ENCODE assay signal across 2 cellular contexts in the genomic region with DNA sequence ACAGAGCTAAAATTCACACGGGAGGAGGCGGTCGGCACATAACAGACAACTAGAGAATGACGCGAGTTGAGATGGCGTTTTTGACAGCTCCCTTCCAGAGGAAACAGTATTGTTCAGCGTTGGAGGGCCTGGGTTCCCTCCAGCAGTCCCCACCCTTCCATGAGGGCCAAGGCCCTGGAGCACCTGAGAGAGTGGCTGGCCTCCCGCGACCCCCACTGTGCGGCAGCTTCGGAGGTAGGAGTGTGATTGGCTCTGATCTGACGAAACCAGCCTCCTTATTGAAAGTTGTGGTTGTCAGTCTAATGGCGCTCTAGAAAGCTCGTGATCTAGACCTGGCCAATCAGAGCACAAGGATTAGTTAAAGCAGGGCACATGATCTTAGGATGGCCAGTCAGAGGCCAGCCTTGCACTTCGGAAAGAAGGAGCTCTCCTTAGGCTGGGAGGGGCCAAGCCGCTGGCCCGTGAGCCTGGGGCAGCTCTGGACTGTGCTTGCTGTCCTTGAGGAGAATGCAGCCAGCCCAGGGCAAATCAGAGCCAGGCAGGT.
A peak's percentile ranks its signal among the peaks of the same experiment; 100 is the strongest.
TF ChIP-seq lines count a peak whose summit lies in the region.

No MANE protein-coding gene starts in this region.

TF ChIP-seq in K562, 482 proteins besides CTCF, POLR2A, EP300 and RAD21 (continued from another document and continues in another):
- TF ChIP-seq, protein P1, sequence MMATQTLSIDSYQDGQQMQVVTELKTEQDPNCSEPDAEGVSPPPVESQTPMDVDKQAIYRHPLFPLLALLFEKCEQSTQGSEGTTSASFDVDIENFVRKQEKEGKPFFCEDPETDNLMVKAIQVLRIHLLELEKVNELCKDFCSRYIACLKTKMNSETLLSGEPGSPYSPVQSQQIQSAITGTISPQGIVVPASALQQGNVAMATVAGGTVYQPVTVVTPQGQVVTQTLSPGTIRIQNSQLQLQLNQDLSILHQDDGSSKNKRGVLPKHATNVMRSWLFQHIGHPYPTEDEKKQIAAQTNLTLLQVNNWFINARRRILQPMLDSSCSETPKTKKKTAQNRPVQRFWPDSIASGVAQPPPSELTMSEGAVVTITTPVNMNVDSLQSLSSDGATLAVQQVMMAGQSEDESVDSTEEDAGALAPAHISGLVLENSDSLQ (IDR thresholded peaks at IDR 0.05) = peak; percentile 95
- no peak for TF ChIP-seq SNIP1 (IDR thresholded peaks at IDR 0.05; ENCODE audit: low read depth)
- TF ChIP-seq, protein P2, sequence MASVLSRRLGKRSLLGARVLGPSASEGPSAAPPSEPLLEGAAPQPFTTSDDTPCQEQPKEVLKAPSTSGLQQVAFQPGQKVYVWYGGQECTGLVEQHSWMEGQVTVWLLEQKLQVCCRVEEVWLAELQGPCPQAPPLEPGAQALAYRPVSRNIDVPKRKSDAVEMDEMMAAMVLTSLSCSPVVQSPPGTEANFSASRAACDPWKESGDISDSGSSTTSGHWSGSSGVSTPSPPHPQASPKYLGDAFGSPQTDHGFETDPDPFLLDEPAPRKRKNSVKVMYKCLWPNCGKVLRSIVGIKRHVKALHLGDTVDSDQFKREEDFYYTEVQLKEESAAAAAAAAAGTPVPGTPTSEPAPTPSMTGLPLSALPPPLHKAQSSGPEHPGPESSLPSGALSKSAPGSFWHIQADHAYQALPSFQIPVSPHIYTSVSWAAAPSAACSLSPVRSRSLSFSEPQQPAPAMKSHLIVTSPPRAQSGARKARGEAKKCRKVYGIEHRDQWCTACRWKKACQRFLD (CRISPR knock-in tag; IDR thresholded peaks at IDR 0.05) = no peak
- no peak for TF ChIP-seq FIP1L1 (IDR thresholded peaks at IDR 0.05; ENCODE audit: low read depth, low read length, poor library complexity, severe bottlenecking)
- TF ChIP-seq MTA2 (IDR thresholded peaks at IDR 0.05; ENCODE audit: low read depth) = no peak
- TF ChIP-seq, protein P3, sequence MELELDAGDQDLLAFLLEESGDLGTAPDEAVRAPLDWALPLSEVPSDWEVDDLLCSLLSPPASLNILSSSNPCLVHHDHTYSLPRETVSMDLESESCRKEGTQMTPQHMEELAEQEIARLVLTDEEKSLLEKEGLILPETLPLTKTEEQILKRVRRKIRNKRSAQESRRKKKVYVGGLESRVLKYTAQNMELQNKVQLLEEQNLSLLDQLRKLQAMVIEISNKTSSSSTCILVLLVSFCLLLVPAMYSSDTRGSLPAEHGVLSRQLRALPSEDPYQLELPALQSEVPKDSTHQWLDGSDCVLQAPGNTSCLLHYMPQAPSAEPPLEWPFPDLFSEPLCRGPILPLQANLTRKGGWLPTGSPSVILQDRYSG (tag; conservative IDR thresholded peaks at IDR 0.05; ENCODE audit: low read depth) = no peak
- TF ChIP-seq CXXC5 (CRISPR knock-in tag; IDR thresholded peaks at IDR 0.05) = peak; percentile 36; the same call in 1 of the 2 replicates
- no peak for TF ChIP-seq MEF2D (tag; conservative IDR thresholded peaks at IDR 0.05; ENCODE audit: low read depth)
- TF ChIP-seq RAD51 (IDR thresholded peaks at IDR 0.05; ENCODE audit: borderline replicate concordance, low read depth) = peak; percentile 75
- TF ChIP-seq ZNF347 (CRISPR knock-in tag; IDR thresholded peaks at IDR 0.05; ENCODE audit: low read depth) = no peak
- TF ChIP-seq RB1 (IDR thresholded peaks at IDR 0.05; ENCODE audit: low read depth) = no peak
- TF ChIP-seq, protein P4, sequence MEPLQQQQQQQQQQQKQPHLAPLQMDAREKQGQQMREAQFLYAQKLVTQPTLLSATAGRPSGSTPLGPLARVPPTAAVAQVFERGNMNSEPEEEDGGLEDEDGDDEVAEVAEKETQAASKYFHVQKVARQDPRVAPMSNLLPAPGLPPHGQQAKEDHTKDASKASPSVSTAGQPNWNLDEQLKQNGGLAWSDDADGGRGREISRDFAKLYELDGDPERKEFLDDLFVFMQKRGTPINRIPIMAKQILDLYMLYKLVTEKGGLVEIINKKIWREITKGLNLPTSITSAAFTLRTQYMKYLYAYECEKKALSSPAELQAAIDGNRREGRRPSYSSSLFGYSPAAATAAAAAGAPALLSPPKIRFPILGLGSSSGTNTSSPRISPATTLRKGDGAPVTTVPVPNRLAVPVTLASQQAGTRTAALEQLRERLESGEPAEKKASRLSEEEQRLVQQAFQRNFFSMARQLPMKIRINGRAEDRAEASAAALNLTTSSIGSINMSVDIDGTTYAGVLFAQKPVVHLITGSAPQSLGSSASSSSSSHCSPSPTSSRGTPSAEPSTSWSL (CRISPR knock-in tag; IDR thresholded peaks at IDR 0.05; ENCODE audit: borderline replicate concordance) = no peak
- TF ChIP-seq ERF (CRISPR knock-in tag; IDR thresholded peaks at IDR 0.05) = no peak
- TF ChIP-seq ZKSCAN8 (CRISPR knock-in tag; IDR thresholded peaks at IDR 0.05) = no peak
- peak; percentile 64 for TF ChIP-seq FOS (IDR thresholded peaks at IDR 0.05; ENCODE audit: extremely low read depth, insufficient read length)
- no peak for TF ChIP-seq ZNF696 (CRISPR knock-in tag; conservative IDR thresholded peaks at IDR 0.05)
- TF ChIP-seq, protein P5, sequence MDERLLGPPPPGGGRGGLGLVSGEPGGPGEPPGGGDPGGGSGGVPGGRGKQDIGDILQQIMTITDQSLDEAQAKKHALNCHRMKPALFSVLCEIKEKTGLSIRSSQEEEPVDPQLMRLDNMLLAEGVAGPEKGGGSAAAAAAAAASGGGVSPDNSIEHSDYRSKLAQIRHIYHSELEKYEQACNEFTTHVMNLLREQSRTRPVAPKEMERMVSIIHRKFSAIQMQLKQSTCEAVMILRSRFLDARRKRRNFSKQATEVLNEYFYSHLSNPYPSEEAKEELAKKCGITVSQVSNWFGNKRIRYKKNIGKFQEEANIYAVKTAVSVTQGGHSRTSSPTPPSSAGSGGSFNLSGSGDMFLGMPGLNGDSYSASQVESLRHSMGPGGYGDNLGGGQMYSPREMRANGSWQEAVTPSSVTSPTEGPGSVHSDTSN (CRISPR knock-in tag; IDR thresholded peaks at IDR 0.05; ENCODE audit: low read depth) = peak; percentile 35; the same call in 1 of the 2 replicates
- TF ChIP-seq, protein P5 (tag; conservative IDR thresholded peaks at IDR 0.05; ENCODE audit: low read depth) = peak; percentile 90
- no peak for TF ChIP-seq XRCC5 (IDR thresholded peaks at IDR 0.05; ENCODE audit: low read depth, low read length)
- TF ChIP-seq ARNT (IDR thresholded peaks at IDR 0.05) = peak in 1 of 2 experiments; percentile 91; a peak in 2 of 4 replicates
- TF ChIP-seq BHLHE40 (IDR thresholded peaks at IDR 0.05; ENCODE audit: low read length) = peak; percentile 43; the same call in 1 of the 2 replicates
- no peak for TF ChIP-seq SMARCC2 (IDR thresholded peaks at IDR 0.05; ENCODE audit: low read depth)
- no peak for TF ChIP-seq CREB1 (IDR thresholded peaks at IDR 0.05)
- TF ChIP-seq CREB1 (CRISPR knock-in tag; IDR thresholded peaks at IDR 0.05) = 0 out of 2 replicates have a peak, but pooled peaks have one; percentile 19
- TF ChIP-seq KLF1 (tag; IDR thresholded peaks at IDR 0.05) = no peak

TF ChIP-seq in neural cell, 6 proteins besides CTCF, POLR2A, EP300 and RAD21 (continued from another document):
- TF ChIP-seq, protein P6, sequence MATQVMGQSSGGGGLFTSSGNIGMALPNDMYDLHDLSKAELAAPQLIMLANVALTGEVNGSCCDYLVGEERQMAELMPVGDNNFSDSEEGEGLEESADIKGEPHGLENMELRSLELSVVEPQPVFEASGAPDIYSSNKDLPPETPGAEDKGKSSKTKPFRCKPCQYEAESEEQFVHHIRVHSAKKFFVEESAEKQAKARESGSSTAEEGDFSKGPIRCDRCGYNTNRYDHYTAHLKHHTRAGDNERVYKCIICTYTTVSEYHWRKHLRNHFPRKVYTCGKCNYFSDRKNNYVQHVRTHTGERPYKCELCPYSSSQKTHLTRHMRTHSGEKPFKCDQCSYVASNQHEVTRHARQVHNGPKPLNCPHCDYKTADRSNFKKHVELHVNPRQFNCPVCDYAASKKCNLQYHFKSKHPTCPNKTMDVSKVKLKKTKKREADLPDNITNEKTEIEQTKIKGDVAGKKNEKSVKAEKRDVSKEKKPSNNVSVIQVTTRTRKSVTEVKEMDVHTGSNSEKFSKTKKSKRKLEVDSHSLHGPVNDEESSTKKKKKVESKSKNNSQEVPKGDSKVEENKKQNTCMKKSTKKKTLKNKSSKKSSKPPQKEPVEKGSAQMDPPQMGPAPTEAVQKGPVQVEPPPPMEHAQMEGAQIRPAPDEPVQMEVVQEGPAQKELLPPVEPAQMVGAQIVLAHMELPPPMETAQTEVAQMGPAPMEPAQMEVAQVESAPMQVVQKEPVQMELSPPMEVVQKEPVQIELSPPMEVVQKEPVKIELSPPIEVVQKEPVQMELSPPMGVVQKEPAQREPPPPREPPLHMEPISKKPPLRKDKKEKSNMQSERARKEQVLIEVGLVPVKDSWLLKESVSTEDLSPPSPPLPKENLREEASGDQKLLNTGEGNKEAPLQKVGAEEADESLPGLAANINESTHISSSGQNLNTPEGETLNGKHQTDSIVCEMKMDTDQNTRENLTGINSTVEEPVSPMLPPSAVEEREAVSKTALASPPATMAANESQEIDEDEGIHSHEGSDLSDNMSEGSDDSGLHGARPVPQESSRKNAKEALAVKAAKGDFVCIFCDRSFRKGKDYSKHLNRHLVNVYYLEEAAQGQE (IDR thresholded peaks at IDR 0.05; ENCODE audit: borderline replicate concordance) = no peak
